Comparison of ENCODE assay signal across 1 cellular context in the genomic region with DNA sequence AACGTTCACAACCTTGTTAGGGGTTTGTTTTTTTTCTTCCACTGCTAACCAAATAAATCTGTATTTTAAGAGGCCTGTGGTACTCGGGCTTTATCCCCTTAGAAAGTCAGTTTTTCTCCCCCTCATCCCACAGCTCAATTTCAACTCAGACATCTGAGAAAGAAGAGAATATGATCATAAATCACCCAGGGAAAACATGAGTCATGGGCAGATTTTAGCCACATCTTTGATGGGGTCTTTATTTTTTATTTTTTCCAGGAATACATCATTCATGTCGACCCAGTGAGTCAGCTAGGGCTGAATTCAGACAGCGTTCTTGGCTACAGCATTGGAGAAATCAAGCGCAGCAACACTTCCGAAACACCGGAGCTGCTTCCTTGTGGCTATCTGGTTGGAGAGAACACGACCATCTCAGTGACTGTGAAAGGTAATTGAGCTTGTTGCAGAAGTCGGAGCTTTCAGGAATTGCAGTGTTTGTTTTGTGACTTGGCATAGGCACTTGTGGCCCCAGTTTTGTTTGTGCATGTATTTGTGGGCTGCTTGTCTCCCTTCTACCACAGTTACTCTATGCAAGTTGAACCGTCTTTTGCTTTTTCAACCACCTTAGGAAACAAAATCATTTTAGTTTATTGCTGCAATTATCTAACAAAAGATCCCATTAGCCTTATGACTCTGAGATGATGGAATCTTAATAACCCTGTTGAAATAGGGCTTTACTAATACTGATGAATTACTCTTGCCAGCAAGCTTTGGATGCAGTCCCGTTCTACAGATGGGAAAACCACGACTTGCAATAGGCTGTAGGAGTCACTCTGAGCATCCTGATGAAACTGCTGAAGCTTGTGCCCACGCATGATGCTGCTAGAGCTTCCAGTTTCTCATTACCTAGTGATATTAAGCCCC.
TF ChIP-seq lines count a peak whose summit lies in the region.

No MANE protein-coding gene starts in this region.

TF ChIP-seq in HEK293, 187 proteins besides CTCF, POLR2A, EP300 and RAD21 (continued from another document and continues in another):
- TF ChIP-seq, protein P1, sequence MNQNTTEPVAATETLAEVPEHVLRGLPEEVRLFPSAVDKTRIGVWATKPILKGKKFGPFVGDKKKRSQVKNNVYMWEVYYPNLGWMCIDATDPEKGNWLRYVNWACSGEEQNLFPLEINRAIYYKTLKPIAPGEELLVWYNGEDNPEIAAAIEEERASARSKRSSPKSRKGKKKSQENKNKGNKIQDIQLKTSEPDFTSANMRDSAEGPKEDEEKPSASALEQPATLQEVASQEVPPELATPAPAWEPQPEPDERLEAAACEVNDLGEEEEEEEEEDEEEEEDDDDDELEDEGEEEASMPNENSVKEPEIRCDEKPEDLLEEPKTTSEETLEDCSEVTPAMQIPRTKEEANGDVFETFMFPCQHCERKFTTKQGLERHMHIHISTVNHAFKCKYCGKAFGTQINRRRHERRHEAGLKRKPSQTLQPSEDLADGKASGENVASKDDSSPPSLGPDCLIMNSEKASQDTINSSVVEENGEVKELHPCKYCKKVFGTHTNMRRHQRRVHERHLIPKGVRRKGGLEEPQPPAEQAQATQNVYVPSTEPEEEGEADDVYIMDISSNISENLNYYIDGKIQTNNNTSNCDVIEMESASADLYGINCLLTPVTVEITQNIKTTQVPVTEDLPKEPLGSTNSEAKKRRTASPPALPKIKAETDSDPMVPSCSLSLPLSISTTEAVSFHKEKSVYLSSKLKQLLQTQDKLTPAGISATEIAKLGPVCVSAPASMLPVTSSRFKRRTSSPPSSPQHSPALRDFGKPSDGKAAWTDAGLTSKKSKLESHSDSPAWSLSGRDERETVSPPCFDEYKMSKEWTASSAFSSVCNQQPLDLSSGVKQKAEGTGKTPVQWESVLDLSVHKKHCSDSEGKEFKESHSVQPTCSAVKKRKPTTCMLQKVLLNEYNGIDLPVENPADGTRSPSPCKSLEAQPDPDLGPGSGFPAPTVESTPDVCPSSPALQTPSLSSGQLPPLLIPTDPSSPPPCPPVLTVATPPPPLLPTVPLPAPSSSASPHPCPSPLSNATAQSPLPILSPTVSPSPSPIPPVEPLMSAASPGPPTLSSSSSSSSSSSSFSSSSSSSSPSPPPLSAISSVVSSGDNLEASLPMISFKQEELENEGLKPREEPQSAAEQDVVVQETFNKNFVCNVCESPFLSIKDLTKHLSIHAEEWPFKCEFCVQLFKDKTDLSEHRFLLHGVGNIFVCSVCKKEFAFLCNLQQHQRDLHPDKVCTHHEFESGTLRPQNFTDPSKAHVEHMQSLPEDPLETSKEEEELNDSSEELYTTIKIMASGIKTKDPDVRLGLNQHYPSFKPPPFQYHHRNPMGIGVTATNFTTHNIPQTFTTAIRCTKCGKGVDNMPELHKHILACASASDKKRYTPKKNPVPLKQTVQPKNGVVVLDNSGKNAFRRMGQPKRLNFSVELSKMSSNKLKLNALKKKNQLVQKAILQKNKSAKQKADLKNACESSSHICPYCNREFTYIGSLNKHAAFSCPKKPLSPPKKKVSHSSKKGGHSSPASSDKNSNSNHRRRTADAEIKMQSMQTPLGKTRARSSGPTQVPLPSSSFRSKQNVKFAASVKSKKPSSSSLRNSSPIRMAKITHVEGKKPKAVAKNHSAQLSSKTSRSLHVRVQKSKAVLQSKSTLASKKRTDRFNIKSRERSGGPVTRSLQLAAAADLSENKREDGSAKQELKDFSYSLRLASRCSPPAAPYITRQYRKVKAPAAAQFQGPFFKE (tag by site-specific recombination; IDR thresholded peaks at IDR 0.05; ENCODE audit: borderline replicate concordance): no peak
- TF ChIP-seq GLI2 (tag by site-specific recombination; IDR thresholded peaks at IDR 0.05; ENCODE audit: borderline replicate concordance, low read depth) (peak; percentile 44; the same call in 1 of the 2 replicates), ZNF214 (tag by site-specific recombination; IDR thresholded peaks at IDR 0.05; ENCODE audit: borderline replicate concordance) (no peak), ZNF549 (tag by site-specific recombination; IDR thresholded peaks at IDR 0.05) (no peak), GLI4 (tag by site-specific recombination; IDR thresholded peaks at IDR 0.05) (no peak), ZNF19 (tag by site-specific recombination; IDR thresholded peaks at IDR 0.05; ENCODE audit: low read depth) (no peak), SCRT2 (tag by site-specific recombination; IDR thresholded peaks at IDR 0.05) (peak; percentile 90), KLF7 (tag by site-specific recombination; IDR thresholded peaks at IDR 0.05; ENCODE audit: borderline replicate concordance) (no peak), KLF10 (tag by site-specific recombination; IDR thresholded peaks at IDR 0.05) (0 out of 2 replicates have a peak, but pooled peaks have one; percentile 18), ZNF175 (tag by site-specific recombination; IDR thresholded peaks at IDR 0.05) (no peak), ZNF350 (tag by site-specific recombination; IDR thresholded peaks at IDR 0.05) (no peak), ZNF785 (tag by site-specific recombination; IDR thresholded peaks at IDR 0.05) (no peak), ZNF16 (tag by site-specific recombination; IDR thresholded peaks at IDR 0.05; ENCODE audit: low read depth) (no peak), WT1 (tag by site-specific recombination; IDR thresholded peaks at IDR 0.05) (no peak), ZNF747 (tag by site-specific recombination; IDR thresholded peaks at IDR 0.05) (no peak), ZNF544 (tag by site-specific recombination; IDR thresholded peaks at IDR 0.05) (no peak), ZNF146 (tag by site-specific recombination; IDR thresholded peaks at IDR 0.05) (no peak), RBAK (tag by site-specific recombination; IDR thresholded peaks at IDR 0.05) (no peak), PRDM1 (tag by site-specific recombination; IDR thresholded peaks at IDR 0.05) (no peak), ZNF423 (tag by site-specific recombination; IDR thresholded peaks at IDR 0.05) (no peak)
- TF ChIP-seq, protein P2, sequence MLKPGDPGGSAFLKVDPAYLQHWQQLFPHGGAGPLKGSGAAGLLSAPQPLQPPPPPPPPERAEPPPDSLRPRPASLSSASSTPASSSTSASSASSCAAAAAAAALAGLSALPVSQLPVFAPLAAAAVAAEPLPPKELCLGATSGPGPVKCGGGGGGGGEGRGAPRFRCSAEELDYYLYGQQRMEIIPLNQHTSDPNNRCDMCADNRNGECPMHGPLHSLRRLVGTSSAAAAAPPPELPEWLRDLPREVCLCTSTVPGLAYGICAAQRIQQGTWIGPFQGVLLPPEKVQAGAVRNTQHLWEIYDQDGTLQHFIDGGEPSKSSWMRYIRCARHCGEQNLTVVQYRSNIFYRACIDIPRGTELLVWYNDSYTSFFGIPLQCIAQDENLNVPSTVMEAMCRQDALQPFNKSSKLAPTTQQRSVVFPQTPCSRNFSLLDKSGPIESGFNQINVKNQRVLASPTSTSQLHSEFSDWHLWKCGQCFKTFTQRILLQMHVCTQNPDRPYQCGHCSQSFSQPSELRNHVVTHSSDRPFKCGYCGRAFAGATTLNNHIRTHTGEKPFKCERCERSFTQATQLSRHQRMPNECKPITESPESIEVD (tag by site-specific recombination; IDR thresholded peaks at IDR 0.05): peak; percentile 47
- TF ChIP-seq, protein P3, sequence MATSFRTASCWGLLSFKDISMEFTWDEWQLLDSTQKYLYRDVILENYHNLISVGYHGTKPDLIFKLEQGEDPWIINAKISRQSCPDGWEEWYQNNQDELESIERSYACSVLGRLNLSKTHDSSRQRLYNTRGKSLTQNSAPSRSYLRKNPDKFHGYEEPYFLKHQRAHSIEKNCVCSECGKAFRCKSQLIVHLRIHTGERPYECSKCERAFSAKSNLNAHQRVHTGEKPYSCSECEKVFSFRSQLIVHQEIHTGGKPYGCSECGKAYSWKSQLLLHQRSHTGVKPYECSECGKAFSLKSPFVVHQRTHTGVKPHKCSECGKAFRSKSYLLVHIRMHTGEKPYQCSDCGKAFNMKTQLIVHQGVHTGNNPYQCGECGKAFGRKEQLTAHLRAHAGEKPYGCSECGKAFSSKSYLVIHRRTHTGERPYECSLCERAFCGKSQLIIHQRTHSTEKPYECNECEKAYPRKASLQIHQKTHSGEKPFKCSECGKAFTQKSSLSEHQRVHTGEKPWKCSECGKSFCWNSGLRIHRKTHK (tag by site-specific recombination; IDR thresholded peaks at IDR 0.05): no peak
- TF ChIP-seq, protein P4, sequence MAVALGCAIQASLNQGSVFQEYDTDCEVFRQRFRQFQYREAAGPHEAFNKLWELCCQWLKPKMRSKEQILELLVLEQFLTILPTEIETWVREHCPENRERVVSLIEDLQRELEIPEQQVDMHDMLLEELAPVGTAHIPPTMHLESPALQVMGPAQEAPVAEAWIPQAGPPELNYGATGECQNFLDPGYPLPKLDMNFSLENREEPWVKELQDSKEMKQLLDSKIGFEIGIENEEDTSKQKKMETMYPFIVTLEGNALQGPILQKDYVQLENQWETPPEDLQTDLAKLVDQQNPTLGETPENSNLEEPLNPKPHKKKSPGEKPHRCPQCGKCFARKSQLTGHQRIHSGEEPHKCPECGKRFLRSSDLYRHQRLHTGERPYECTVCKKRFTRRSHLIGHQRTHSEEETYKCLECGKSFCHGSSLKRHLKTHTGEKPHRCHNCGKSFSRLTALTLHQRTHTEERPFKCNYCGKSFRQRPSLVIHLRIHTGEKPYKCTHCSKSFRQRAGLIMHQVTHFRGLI (tag by site-specific recombination; IDR thresholded peaks at IDR 0.05): no peak
- TF ChIP-seq, protein P5, sequence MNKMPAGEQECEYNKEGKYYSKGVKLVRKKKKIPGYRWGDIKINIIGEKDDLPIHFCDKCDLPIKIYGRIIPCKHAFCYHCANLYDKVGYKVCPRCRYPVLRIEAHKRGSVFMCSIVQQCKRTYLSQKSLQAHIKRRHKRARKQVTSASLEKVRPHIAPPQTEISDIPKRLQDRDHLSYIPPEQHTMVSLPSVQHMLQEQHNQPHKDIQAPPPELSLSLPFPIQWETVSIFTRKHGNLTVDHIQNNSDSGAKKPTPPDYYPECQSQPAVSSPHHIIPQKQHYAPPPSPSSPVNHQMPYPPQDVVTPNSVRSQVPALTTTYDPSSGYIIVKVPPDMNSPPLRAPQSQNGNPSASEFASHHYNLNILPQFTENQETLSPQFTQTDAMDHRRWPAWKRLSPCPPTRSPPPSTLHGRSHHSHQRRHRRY (tag by site-specific recombination; IDR thresholded peaks at IDR 0.05): no peak
- TF ChIP-seq, protein P6, sequence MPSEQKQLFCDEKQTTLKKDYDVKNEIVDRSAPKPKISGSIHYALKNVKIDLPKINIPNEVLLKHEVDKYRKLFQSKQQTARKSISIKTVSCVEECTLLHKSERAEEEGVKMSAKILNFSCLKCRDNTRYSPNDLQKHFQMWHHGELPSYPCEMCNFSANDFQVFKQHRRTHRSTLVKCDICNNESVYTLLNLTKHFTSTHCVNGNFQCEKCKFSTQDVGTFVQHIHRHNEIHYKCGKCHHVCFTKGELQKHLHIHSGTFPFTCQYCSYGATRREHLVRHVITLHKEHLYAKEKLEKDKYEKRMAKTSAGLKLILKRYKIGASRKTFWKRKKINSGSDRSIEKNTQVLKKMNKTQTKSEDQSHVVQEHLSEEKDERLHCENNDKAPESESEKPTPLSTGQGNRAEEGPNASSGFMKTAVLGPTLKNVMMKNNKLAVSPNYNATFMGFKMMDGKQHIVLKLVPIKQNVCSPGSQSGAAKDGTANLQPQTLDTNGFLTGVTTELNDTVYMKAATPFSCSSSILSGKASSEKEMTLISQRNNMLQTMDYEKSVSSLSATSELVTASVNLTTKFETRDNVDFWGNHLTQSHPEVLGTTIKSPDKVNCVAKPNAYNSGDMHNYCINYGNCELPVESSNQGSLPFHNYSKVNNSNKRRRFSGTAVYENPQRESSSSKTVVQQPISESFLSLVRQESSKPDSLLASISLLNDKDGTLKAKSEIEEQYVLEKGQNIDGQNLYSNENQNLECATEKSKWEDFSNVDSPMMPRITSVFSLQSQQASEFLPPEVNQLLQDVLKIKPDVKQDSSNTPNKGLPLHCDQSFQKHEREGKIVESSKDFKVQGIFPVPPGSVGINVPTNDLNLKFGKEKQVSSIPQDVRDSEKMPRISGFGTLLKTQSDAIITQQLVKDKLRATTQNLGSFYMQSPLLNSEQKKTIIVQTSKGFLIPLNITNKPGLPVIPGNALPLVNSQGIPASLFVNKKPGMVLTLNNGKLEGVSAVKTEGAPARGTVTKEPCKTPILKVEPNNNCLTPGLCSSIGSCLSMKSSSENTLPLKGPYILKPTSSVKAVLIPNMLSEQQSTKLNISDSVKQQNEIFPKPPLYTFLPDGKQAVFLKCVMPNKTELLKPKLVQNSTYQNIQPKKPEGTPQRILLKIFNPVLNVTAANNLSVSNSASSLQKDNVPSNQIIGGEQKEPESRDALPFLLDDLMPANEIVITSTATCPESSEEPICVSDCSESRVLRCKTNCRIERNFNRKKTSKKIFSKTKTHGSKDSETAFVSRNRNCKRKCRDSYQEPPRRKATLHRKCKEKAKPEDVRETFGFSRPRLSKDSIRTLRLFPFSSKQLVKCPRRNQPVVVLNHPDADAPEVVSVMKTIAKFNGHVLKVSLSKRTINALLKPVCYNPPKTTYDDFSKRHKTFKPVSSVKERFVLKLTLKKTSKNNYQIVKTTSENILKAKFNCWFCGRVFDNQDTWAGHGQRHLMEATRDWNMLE (tag by site-specific recombination; conservative IDR thresholded peaks at IDR 0.05; ENCODE audit: low read depth): no peak
- TF ChIP-seq, protein P7, sequence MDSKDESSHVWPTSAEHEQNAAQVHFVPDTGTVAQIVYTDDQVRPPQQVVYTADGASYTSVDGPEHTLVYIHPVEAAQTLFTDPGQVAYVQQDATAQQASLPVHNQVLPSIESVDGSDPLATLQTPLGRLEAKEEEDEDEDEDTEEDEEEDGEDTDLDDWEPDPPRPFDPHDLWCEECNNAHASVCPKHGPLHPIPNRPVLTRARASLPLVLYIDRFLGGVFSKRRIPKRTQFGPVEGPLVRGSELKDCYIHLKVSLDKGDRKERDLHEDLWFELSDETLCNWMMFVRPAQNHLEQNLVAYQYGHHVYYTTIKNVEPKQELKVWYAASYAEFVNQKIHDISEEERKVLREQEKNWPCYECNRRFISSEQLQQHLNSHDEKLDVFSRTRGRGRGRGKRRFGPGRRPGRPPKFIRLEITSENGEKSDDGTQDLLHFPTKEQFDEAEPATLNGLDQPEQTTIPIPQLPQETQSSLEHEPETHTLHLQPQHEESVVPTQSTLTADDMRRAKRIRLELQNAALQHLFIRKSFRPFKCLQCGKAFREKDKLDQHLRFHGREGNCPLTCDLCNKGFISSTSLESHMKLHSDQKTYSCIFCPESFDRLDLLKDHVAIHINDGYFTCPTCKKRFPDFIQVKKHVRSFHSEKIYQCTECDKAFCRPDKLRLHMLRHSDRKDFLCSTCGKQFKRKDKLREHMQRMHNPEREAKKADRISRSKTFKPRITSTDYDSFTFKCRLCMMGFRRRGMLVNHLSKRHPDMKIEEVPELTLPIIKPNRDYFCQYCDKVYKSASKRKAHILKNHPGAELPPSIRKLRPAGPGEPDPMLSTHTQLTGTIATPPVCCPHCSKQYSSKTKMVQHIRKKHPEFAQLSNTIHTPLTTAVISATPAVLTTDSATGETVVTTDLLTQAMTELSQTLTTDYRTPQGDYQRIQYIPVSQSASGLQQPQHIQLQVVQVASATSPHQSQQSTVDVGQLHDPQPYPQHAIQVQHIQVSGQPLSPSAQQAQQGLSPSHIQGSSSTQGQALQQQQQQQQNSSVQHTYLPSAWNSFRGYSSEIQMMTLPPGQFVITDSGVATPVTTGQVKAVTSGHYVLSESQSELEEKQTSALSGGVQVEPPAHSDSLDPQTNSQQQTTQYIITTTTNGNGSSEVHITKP (tag by site-specific recombination; IDR thresholded peaks at IDR 0.05): no peak
- TF ChIP-seq, protein P8, sequence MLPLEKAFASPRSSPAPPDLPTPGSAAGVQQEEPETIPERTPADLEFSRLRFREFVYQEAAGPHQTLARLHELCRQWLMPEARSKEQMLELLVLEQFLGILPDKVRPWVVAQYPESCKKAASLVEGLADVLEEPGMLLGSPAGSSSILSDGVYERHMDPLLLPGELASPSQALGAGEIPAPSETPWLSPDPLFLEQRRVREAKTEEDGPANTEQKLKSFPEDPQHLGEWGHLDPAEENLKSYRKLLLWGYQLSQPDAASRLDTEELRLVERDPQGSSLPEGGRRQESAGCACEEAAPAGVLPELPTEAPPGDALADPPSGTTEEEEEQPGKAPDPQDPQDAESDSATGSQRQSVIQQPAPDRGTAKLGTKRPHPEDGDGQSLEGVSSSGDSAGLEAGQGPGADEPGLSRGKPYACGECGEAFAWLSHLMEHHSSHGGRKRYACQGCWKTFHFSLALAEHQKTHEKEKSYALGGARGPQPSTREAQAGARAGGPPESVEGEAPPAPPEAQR (tag by site-specific recombination; IDR thresholded peaks at IDR 0.05): no peak
